In genomic region chr4:184826315-184827266, GRCh38 we compare ENCODE assay signal across 8 cellular contexts. TPM values are rescaled to one million over a fixed set of nuclear protein-coding genes. Genes with fewer than 3 reads are reported as not detected.
DNase-seq lines count a peak whose midpoint lies in the region; ATAC-seq and TF ChIP-seq lines count a peak whose summit lies in the region.

No MANE protein-coding gene starts in this region.

- H3K4me3 ChIP-seq in OCI-LY1 (ENCODE audit: low read depth, low read length, poor library complexity, severe bottlenecking) (peak overlapping the region; percentile 73), right atrium auricular region (peak overlapping the region; percentile 72 to 74), skeletal muscle tissue (ENCODE audit: low read length in 3 of 3) (peak overlapping the region; percentile 75 to 79 (median 78))

- TF ChIP-seq CTCF in OCI-LY1 (IDR thresholded peaks at IDR 0.05; ENCODE audit: low read length), result no peak
- no peak for TF ChIP-seq CTCF in right atrium auricular region (IDR thresholded peaks at IDR 0.05)

- H3K9me2 ChIP-seq in OCI-LY1 (ENCODE audit: low read depth, low read length), result no peaks in the 10 kb centered on the region

- DNase-seq in NCI-H748 (lab: John Stamatoyannopoulos, UW; ENCODE audit: unreplicated experiment) (peak; percentile 65), NCI-H748 treated with DMSO at 0.1 percent for 48 hours (lab: John Stamatoyannopoulos, UW) (no peak), right atrium auricular region (ENCODE audit: low spot score) (no peak), NCI-H446 treated with DMSO at 0.1 percent for 48 hours (lab: John Stamatoyannopoulos, UW) (no peak)
- peak; percentile 36 for DNase-seq in activated gamma-delta T cell treated with anti-CD3 and anti-CD28 coated beads, Interleukin-2, amount 50 U/mL, for 16 hours (ENCODE audit: low read depth)

- H3K36me3 ChIP-seq in OCI-LY1 (ENCODE audit: insufficient read depth, low read length) (no peaks in the 10 kb centered on the region), right atrium auricular region (no peaks in the 10 kb centered on the region), skeletal muscle tissue (ENCODE audit: control insufficient read depth in 3 of 3, insufficient read depth in 3 of 3, low read length in 3 of 3) (no peaks in the 10 kb centered on the region)

- H3K9me3 ChIP-seq in OCI-LY1 (ENCODE audit: low read length), result no peaks in the 10 kb centered on the region
- H3K9me3 ChIP-seq in right atrium auricular region, result no peaks in the 10 kb centered on the region
- H3K9me3 ChIP-seq in skeletal muscle tissue (ENCODE audit: control insufficient read depth in 3 of 3, low read length in 3 of 3), result no peaks in the 10 kb centered on the region

- no peaks in the 10 kb centered on the region for H3K79me2 ChIP-seq in OCI-LY1 (ENCODE audit: insufficient read depth, low read length)

- peak overlapping the region; percentile 90 for H3K4me2 ChIP-seq in OCI-LY1 (ENCODE audit: low read length)

- no peaks in the 10 kb centered on the region for H4K20me1 ChIP-seq in OCI-LY1 (ENCODE audit: insufficient read depth, low read length)

- H3K9ac ChIP-seq in OCI-LY1 (ENCODE audit: low read length) (peak overlapping the region; percentile 63), skeletal muscle tissue (ENCODE audit: low read depth in 1 of 3, low read length in 3 of 3) (peak overlapping the region; percentile 81 to 96 (median 83))

- ATAC-seq in HG02798 (IDR thresholded peaks at IDR 0.05; ENCODE audit: poor library complexity, unreplicated experiment), result peak; percentile 51

- H3K4me1 ChIP-seq in OCI-LY1 (ENCODE audit: insufficient read depth, low read length, severe bottlenecking) (peaks cover 19% of the 10 kb centered on the region), right atrium auricular region (peaks cover 0 to 35% of the 10 kb centered on the region in 2 donors), skeletal muscle tissue (ENCODE audit: control insufficient read depth in 3 of 3, insufficient read depth in 3 of 3, low read length in 3 of 3) (peaks cover 26 to 43% (median 29%) of the 10 kb centered on the region in 3 donors)

- H2AFZ ChIP-seq in OCI-LY1 (ENCODE audit: low read length), result no peak overlapping the region; the same call in 1 of the 2 replicates

- no peaks in the 10 kb centered on the region for H3F3A ChIP-seq in OCI-LY1 (ENCODE audit: insufficient read depth, low read length)

- H3K27ac ChIP-seq in OCI-LY1 (ENCODE audit: low read depth, low read length, poor library complexity, severe bottlenecking) (no peak overlapping the region), right atrium auricular region (peak overlapping the region; percentile 90), skeletal muscle tissue (ENCODE audit: low read depth, low read length) (peak overlapping the region; percentile 86)

- H3K27me3 ChIP-seq in OCI-LY1 (ENCODE audit: insufficient read depth, low read length) (0 out of 2 replicates have a peak, but pooled peaks cover 4% of the 10 kb centered on the region), right atrium auricular region (no peaks in the 10 kb centered on the region), skeletal muscle tissue (ENCODE audit: control insufficient read depth in 3 of 3, insufficient read depth in 3 of 3, low read length in 3 of 3) (no peaks in the 10 kb centered on the region)

RNA-seq across cellular contexts. Expression of gene ACSL1, which starts 0.8 kb away (rescaled TPM):
- total RNA-seq in right atrium auricular region (100 to 1,000 TPM; 144 to 156 TPM), skeletal muscle tissue (123 TPM)

Comparison
In these comparisons a context has a peak if more than half of its experiments do, and no peak if none do; other contexts are left out.
1. DNase-seq: peak in NCI-H748 (single experiment) and activated gamma-delta T cell treated with anti-CD3 and anti-CD28 coated beads, Interleukin-2, amount 50 U/mL, for 16 hours (single experiment); none in NCI-H748 treated with DMSO at 0.1 percent for 48 hours (single experiment), right atrium auricular region (single experiment) and NCI-H446 treated with DMSO at 0.1 percent for 48 hours (single experiment).
2. Peak in every context shown above with its lines, with median percentiles within 50 percentile points of each other: H3K4me3 ChIP-seq.